ENCODE assay signal across 22 cellular contexts in the genomic region with DNA sequence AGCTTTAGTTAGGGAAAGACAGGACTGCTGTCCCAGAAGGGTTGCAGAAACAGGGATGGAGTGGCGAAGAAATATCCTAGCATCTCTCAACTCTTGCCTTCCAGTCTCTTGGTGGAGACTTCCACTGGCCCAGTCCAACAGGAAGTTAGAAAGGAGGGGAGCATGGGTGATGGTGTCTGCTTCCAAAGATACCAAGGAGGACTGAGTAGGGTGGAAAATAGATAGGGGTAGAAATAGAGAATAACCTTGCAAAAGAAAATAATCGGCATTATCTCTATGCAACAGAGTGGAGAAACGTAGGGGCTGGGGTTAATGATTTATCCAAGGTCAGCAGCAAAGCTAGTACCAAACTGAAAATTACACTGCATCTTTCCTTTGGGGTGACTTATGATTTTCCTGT.
DNase-seq lines count a peak whose midpoint lies in the region; ATAC-seq, FAIRE-seq and TF ChIP-seq lines count a peak whose summit lies in the region.
"Had no signal": no experiment of that assay in that cellular context is flagged by ENCODE, and none has a peak within 500 bp of the region (broad histone marks: within the 10 kb centered on the region; RNA-seq: fewer than 3 reads in every experiment).

No MANE protein-coding gene starts in this region.

- H3K27me3 ChIP-seq in SJSA1 (replicated peaks) (no peaks in the 10 kb centered on the region), H1 (replicated peaks in 1 of 4; ENCODE audit: control insufficient read depth in 3 of 4, extremely low read depth in 1 of 4, insufficient read depth in 3 of 4, low read length in 3 of 4) (no peaks in the 10 kb centered on the region), skeletal muscle satellite cell (ENCODE audit: control insufficient read depth, insufficient read depth, low read length) (no peaks in the 10 kb centered on the region)
- H3K27me3 ChIP-seq: MG63 had no signal

- no peak overlapping the region for H3K14ac ChIP-seq in H1 (ENCODE audit: insufficient read length)

- H2AK5ac ChIP-seq in H1 (ENCODE audit: low read depth, low read length): no peak overlapping the region

- DNase-seq in SJSA1 (ENCODE audit: low read depth in 1 of 2, low spot score in 2 of 2): no peak
- DNase-seq in H1 (ENCODE audit: low read depth in 1 of 2, low spot score in 2 of 2): no peak
- no peak for DNase-seq in stimulated activated naive B cell treated with anti-CD40 and anti-IgM and Interleukin-4, amounts not matched to agents 10 μg/mL and 1 μg/mL and 100 μg/mL, for 72 hours
- no peak for DNase-seq in DMS 273 (lab: John Stamatoyannopoulos, UW; ENCODE audit: unreplicated experiment)
- DNase-seq: DMS 273 treated with DMSO at 0.1 percent for 48 hours, Kasumi-1, NCI-H1694 treated with DMSO at 0.1 percent for 48 hours, NCI-H2081 treated with DMSO at 0.1 percent for 48 hours, NCI-H446 treated with DMSO at 0.1 percent for 48 hours, NCI-H526 treated with DMSO at 0.1 percent for 48 hours, RPMI8226, SHP77 had no signal

- TF ChIP-seq EP300 in H1 (IDR thresholded peaks at IDR 0.05; ENCODE audit: borderline replicate concordance in 1 of 2, low read depth in 2 of 2, low read length in 2 of 2): no peak

- H3K36me3 ChIP-seq in SJSA1: no peaks in the 10 kb centered on the region
- H3K36me3 ChIP-seq in H1 (ENCODE audit: control insufficient read depth in 2 of 4, insufficient read depth in 4 of 4, low read length in 3 of 4): no peaks in the 10 kb centered on the region
- no peaks in the 10 kb centered on the region for H3K36me3 ChIP-seq in skeletal muscle satellite cell (ENCODE audit: insufficient read depth, low read length)
- H3K36me3 ChIP-seq: MG63 had no signal

- no peaks in the 10 kb centered on the region for H3K36me3 Mint-ChIP-seq in stimulated activated naive B cell treated with anti-CD40 and anti-IgM and Interleukin-4, amounts not matched to agents 10 μg/mL and 1 μg/mL and 100 μg/mL, for 72 hours
- H3K36me3 Mint-ChIP-seq: CD14-positive monocyte, IgD-negative memory B cell had no signal

- no peak overlapping the region for H3K23ac ChIP-seq in H1 (ENCODE audit: insufficient read length)

- H3K18ac ChIP-seq in H1 (ENCODE audit: extremely low read depth, low read length): no peak overlapping the region

- no peak overlapping the region for H4K8ac ChIP-seq in H1 (ENCODE audit: extremely low read depth, insufficient read depth, low read length)

- no peak for TF ChIP-seq CTCF in C4-2B (conservative IDR thresholded peaks at IDR 0.05)
- no peak for TF ChIP-seq CTCF in H1 (IDR thresholded peaks at IDR 0.05; ENCODE audit: control extremely low read depth in 1 of 3, insufficient read depth in 1 of 3, low read depth in 1 of 3, low read length in 3 of 3)

- H3K27me3 Mint-ChIP-seq in stimulated activated naive B cell treated with anti-CD40 and anti-IgM and Interleukin-4, amounts not matched to agents 10 μg/mL and 1 μg/mL and 100 μg/mL, for 72 hours: peaks cover 6 to 8% of the 10 kb centered on the region in 2 donors
- H3K27me3 Mint-ChIP-seq: IgD-negative memory B cell had no signal

- no peak overlapping the region for H2BK12ac ChIP-seq in H1 (ENCODE audit: low read depth, low read length)

- no peaks in the 10 kb centered on the region for H3K79me2 ChIP-seq in H1 (ENCODE audit: control insufficient read depth in 1 of 2, insufficient read depth in 2 of 2, low read length in 2 of 2)

- H3K4me1 Mint-ChIP-seq in stimulated activated naive B cell treated with anti-CD40 and anti-IgM and Interleukin-4, amounts not matched to agents 10 μg/mL and 1 μg/mL and 100 μg/mL, for 72 hours: no peaks in the 10 kb centered on the region
- H3K4me1 Mint-ChIP-seq: CD14-positive monocyte, IgD-negative memory B cell had no signal

- POLR2A ChIA-PET in H1 (lab: Charles Lee; ENCODE audit: partially characterized antibody): no interaction called here

- H3K4me3 Mint-ChIP-seq in stimulated activated naive B cell treated with anti-CD40 and anti-IgM and Interleukin-4, amounts not matched to agents 10 μg/mL and 1 μg/mL and 100 μg/mL, for 72 hours: no peak overlapping the region
- H3K4me3 Mint-ChIP-seq: CD14-positive monocyte, IgD-negative memory B cell had no signal

- peaks cover 21% of the 10 kb centered on the region for H3K4me1 ChIP-seq in SJSA1 (replicated peaks)
- peaks cover 5 to 18% (median 10%) of the 10 kb centered on the region in 4 experiments for H3K4me1 ChIP-seq in H1 (replicated peaks in 1 of 4; ENCODE audit: control insufficient read depth in 3 of 4, insufficient read depth in 4 of 4, low read length in 3 of 4)
- H3K4me1 ChIP-seq in skeletal muscle satellite cell (ENCODE audit: control insufficient read depth, insufficient read depth, low read length): peaks cover 15% of the 10 kb centered on the region

- no peak overlapping the region for H2AFZ ChIP-seq in H1 (ENCODE audit: low read length)
- H2AFZ ChIP-seq: PC-9 had no signal

- H3K27ac Mint-ChIP-seq in stimulated activated naive B cell treated with anti-CD40 and anti-IgM and Interleukin-4, amounts not matched to agents 10 μg/mL and 1 μg/mL and 100 μg/mL, for 72 hours: no peak overlapping the region
- H3K27ac Mint-ChIP-seq: CD14-positive monocyte had no signal

- no peak overlapping the region for H2BK120ac ChIP-seq in H1 (replicated peaks; ENCODE audit: low read depth, low read length)

- H2BK5ac ChIP-seq in H1 (ENCODE audit: low read depth, low read length): no peak overlapping the region

- CTCF ChIA-PET in H1 (lab: Charles Lee; ENCODE audit: partially characterized antibody): interaction anchor here (0.6 to 1.5 kb wide), 3 partner anchors 31 to 100 kb away, joined by 3 to 7 read pairs (median 4); no protein-coding TSS in a partner anchor

- no peaks in the 10 kb centered on the region for H3K23me2 ChIP-seq in H1 (ENCODE audit: low read depth, low read length)

- H2BK15ac ChIP-seq in H1 (ENCODE audit: low read length): no peak overlapping the region

- H3K27ac ChIP-seq in C4-2B (peak overlapping the region; percentile 63), SJSA1 (peak overlapping the region; percentile 47), H1 (ENCODE audit: low read depth, low read length) (no peak overlapping the region)
- H3K27ac ChIP-seq: PC-9, SK-N-MC had no signal

- H4K91ac ChIP-seq in H1 (replicated peaks; ENCODE audit: insufficient read length, low read length): peak overlapping the region; percentile 17

- H3K4me2 ChIP-seq in H1 (ENCODE audit: insufficient read depth in 1 of 2, low read depth in 2 of 2, low read length in 2 of 2): no peak overlapping the region
- H3K4me2 ChIP-seq in skeletal muscle satellite cell (ENCODE audit: low read length): peak overlapping the region; percentile 35
- H3K4me2 ChIP-seq: PC-9 had no signal

- H3K4me3 ChIP-seq in SJSA1: no peak overlapping the region
- H3K4me3 ChIP-seq in H1 (ENCODE audit: extremely low read depth in 1 of 4, insufficient read depth in 2 of 4, low read depth in 3 of 4, low read length in 4 of 4): no peak overlapping the region
- no peak overlapping the region for H3K4me3 ChIP-seq in skeletal muscle satellite cell (ENCODE audit: low read length)
- H3K4me3 ChIP-seq: MG63, PC-9, SK-N-MC had no signal

- H3K4ac ChIP-seq in H1 (replicated peaks; ENCODE audit: insufficient read length, low read depth, low read length): no peak overlapping the region

- no peaks in the 10 kb centered on the region for H3K79me1 ChIP-seq in H1 (ENCODE audit: low read depth, low read length)

- no peak for ATAC-seq in stimulated activated naive B cell treated with anti-CD40 and anti-IgM and Interleukin-4, amounts not matched to agents 10 μg/mL and 1 μg/mL and 100 μg/mL, for 72 hours (replicated peaks)
- no peak for ATAC-seq in GM18861 (IDR thresholded peaks at IDR 0.05; ENCODE audit: unreplicated experiment)

- H3K9me3 ChIP-seq in SJSA1 (replicated peaks) (no peaks in the 10 kb centered on the region), H1 (ENCODE audit: insufficient read depth in 2 of 2, low read depth in 1 of 2, low read length in 1 of 2) (no peaks in the 10 kb centered on the region), skeletal muscle satellite cell (replicated peaks; ENCODE audit: low read length) (no peaks in the 10 kb centered on the region)
- H3K9me3 ChIP-seq: MG63 had no signal

- no peak for TF ChIP-seq POLR2A in H1 (IDR thresholded peaks at IDR 0.05; ENCODE audit: control extremely low read depth in 1 of 2, low read depth in 2 of 2, low read length in 2 of 2)

- H3K9ac ChIP-seq in H1 (replicated peaks in 1 of 4; ENCODE audit: extremely low read depth in 1 of 4, low read depth in 3 of 4, low read length in 3 of 4) (no peak overlapping the region), skeletal muscle satellite cell (ENCODE audit: low read depth, low read length) (no peak overlapping the region)

- H4K20me1 ChIP-seq in H1 (replicated peaks in 1 of 2; ENCODE audit: control insufficient read depth in 1 of 2, insufficient read depth in 2 of 2, low read length in 2 of 2): no peaks in the 10 kb centered on the region

- H3K56ac ChIP-seq in H1 (replicated peaks; ENCODE audit: insufficient read length, low read depth, low read length): no peak overlapping the region

- WGBS in H1 (ENCODE audit: extremely low coverage in 1 of 2, insufficient coverage in 1 of 2, insufficient read length in 1 of 2, insufficient replicate concordance in 2 of 2, low coverage in 1 of 2, low lambda C conversion rate in 2 of 2, missing lambda C conversion rate in 1 of 2), 2 experiments: 95% methylated on average over 3 of the region's 3 CpGs; no CpG with 5 or more reads in 1 of the 2 experiments

- H2BK20ac ChIP-seq in H1 (ENCODE audit: low read length): no peak overlapping the region; the same call in 1 of the 2 replicates

- H4K5ac ChIP-seq in H1 (ENCODE audit: insufficient read length, low read depth, low read length): no peak overlapping the region

- H3K9me3 Mint-ChIP-seq in stimulated activated naive B cell treated with anti-CD40 and anti-IgM and Interleukin-4, amounts not matched to agents 10 μg/mL and 1 μg/mL and 100 μg/mL, for 72 hours: peaks cover 0 to 3% of the 10 kb centered on the region in 2 donors

- no peak for TF ChIP-seq RAD21 in H1 (IDR thresholded peaks at IDR 0.05 in 1 of 2, conservative IDR thresholded peaks at IDR 0.05 in 1 of 2; ENCODE audit: low read depth in 2 of 2, low read length in 2 of 2)

- FAIRE-seq in H1 (lab: Jason Lieb, UNC): no peak
- FAIRE-seq: GM12891, GM19239 had no signal

TF ChIP-seq in H1, 55 proteins besides CTCF, POLR2A, EP300 and RAD21 (continues in another document):
- TF ChIP-seq SRF (IDR thresholded peaks at IDR 0.05; ENCODE audit: low read depth, low read length) (no peak), RFX5 (IDR thresholded peaks at IDR 0.05; ENCODE audit: borderline replicate concordance, low read depth, low read length) (no peak), KDM5A (IDR thresholded peaks at IDR 0.05; ENCODE audit: low read length) (no peak), EZH2 (IDR thresholded peaks at IDR 0.05; ENCODE audit: low read depth, low read length, severe bottlenecking) (no peak), RNF2 (IDR thresholded peaks at IDR 0.05; ENCODE audit: borderline replicate concordance, low read depth, low read length, missing control alignments, poor library complexity, severe bottlenecking) (no peak), HDAC6 (IDR thresholded peaks at IDR 0.05; ENCODE audit: low read depth, low read length) (no peak)
